ENCODE assay signal across 14 cellular contexts in genomic region chr16:29783094-29783953, GRCh38. TPM values are rescaled to one million over a fixed set of nuclear protein-coding genes. Genes with fewer than 3 reads are reported as not detected.
A peak's percentile ranks its signal among the peaks of the same experiment; 100 is the strongest.
DNase-seq lines count a peak whose midpoint lies in the region; ATAC-seq and TF ChIP-seq lines count a peak whose summit lies in the region.
"Not testable (repeated sequence)": the region's sequence is repeated elsewhere in the genome, so short reads cannot be mapped to it uniquely, and the experiment has no call there.
"Had no signal": no experiment of that assay in that cellular context is flagged by ENCODE, and none has a peak within 500 bp of the region (broad histone marks: within the 10 kb centered on the region; RNA-seq: fewer than 3 reads in every experiment).

No MANE protein-coding gene starts in this region.

- H3K27ac ChIP-seq in CD4-positive, alpha-beta T cell (ENCODE audit: low read depth, low read length); left lung; neuronal stem cell (replicated peaks; ENCODE audit: low read length): not testable (repeated sequence)
- peak overlapping the region in 2 of 3 donors; percentile 5 to 62 for H3K27ac ChIP-seq in thyroid gland

- H4K91ac ChIP-seq in neuronal stem cell (ENCODE audit: low read depth, low read length, poor library complexity): not testable (repeated sequence)

- H3K14ac ChIP-seq in neuronal stem cell (ENCODE audit: low read length): not testable (repeated sequence)

- not testable (repeated sequence) for TF ChIP-seq POLR2A in thyroid gland (IDR thresholded peaks at IDR 0.05)

- H3K9me3 Mint-ChIP-seq in CD4-positive, alpha-beta T cell; activated T-helper 17 cell treated with anti-CD3 and anti-CD28 coated beads, Interleukin-2, amount 50 U/mL, for 72 hours: not testable (repeated sequence)

- not testable (repeated sequence) for H3K36me3 Mint-ChIP-seq in CD4-positive, alpha-beta T cell (ENCODE audit: low read depth); activated T-helper 17 cell treated with anti-CD3 and anti-CD28 coated beads, Interleukin-2, amount 50 U/mL, for 72 hours (ENCODE audit: low read depth)

- TF ChIP-seq CTCF in CD4-positive, alpha-beta T cell (IDR thresholded peaks at IDR 0.05); epithelial cell of esophagus (IDR thresholded peaks at IDR 0.05; ENCODE audit: insufficient read depth, low read depth, low read length, missing control alignments); left lung (IDR thresholded peaks at IDR 0.05); thyroid gland (IDR thresholded peaks at IDR 0.05): not testable (repeated sequence)

- H2BK15ac ChIP-seq in neuronal stem cell (ENCODE audit: low read length): not testable (repeated sequence)

- H3K4me3 ChIP-seq in epithelial cell of esophagus (ENCODE audit: low read length); left lung; neuronal stem cell (ENCODE audit: low read length in 2 of 2); thyroid gland (replicated peaks in 1 of 3): not testable (repeated sequence)

- H3K4me3 Mint-ChIP-seq in CD4-positive, alpha-beta T cell: not testable (repeated sequence)
- peak overlapping the region; percentile 79 for H3K4me3 Mint-ChIP-seq in activated T-helper 17 cell treated with anti-CD3 and anti-CD28 coated beads, Interleukin-2, amount 50 U/mL, for 72 hours

- H3K9me3 ChIP-seq in CD4-positive, alpha-beta T cell (ENCODE audit: control insufficient read depth, low read length); left lung; neuronal stem cell (replicated peaks in 1 of 2; ENCODE audit: control insufficient read depth in 2 of 2, insufficient read depth in 1 of 2, low read depth in 1 of 2, low read length in 2 of 2); thyroid gland: not testable (repeated sequence)

- H3K4me1 ChIP-seq in left lung; neuronal stem cell (ENCODE audit: control insufficient read depth in 2 of 2, insufficient read depth in 1 of 2, low read depth in 1 of 2, low read length in 2 of 2): not testable (repeated sequence)
- peaks cover 15 to 16% of the 10 kb centered on the region in 2 donors for H3K4me1 ChIP-seq in thyroid gland

- H3K4me2 ChIP-seq in neuronal stem cell (ENCODE audit: insufficient read depth, low read length, poor library complexity, severe bottlenecking): not testable (repeated sequence)

- not testable (repeated sequence) for H2BK12ac ChIP-seq in neuronal stem cell (ENCODE audit: low read length)

- not testable (repeated sequence) for H3K36me3 ChIP-seq in left lung; neuronal stem cell (replicated peaks in 1 of 2; ENCODE audit: control insufficient read depth in 2 of 2, insufficient read depth in 2 of 2, low read length in 2 of 2); thyroid gland

- not testable (repeated sequence) for TF ChIP-seq EP300 in Ishikawa (IDR thresholded peaks at IDR 0.05; ENCODE audit: borderline replicate concordance)

- H3K9ac ChIP-seq in neuronal stem cell (ENCODE audit: low read depth, low read length, poor library complexity): not testable (repeated sequence)

- not testable (repeated sequence) for H3K18ac ChIP-seq in neuronal stem cell (ENCODE audit: low read length)

- not testable (repeated sequence) for ATAC-seq in CD4-positive, alpha-beta T cell (ENCODE audit: poor library complexity); activated T-helper 17 cell treated with anti-CD3 and anti-CD28 coated beads, Interleukin-2, amount 50 U/mL, for 72 hours (replicated peaks)
- peak; percentile 28 for ATAC-seq in left lung

- peaks cover 27% of the 10 kb centered on the region for H3K4me1 Mint-ChIP-seq in CD4-positive, alpha-beta T cell (ENCODE audit: low read depth)
- peaks cover 13% of the 10 kb centered on the region for H3K4me1 Mint-ChIP-seq in activated T-helper 17 cell treated with anti-CD3 and anti-CD28 coated beads, Interleukin-2, amount 50 U/mL, for 72 hours

- CTCF ChIA-PET in CD4-positive, alpha-beta T cell (lab: Charles Lee): interaction anchor here (1.2 to 2.9 kb wide), 3 partner anchors 54 to 83 kb away, joined by 3 to 21 read pairs (median 8); no protein-coding TSS in a partner anchor

- no CpG with 5 or more reads among the region's 13 CpGs for WGBS in neuronal stem cell (ENCODE audit: extremely low coverage in 2 of 2, insufficient read length in 2 of 2, insufficient replicate concordance in 1 of 2), 2 donors
- 70 to 72% methylated on average over 13 of the region's 13 CpGs for WGBS in thyroid gland, 2 donors

- H2BK120ac ChIP-seq in neuronal stem cell (ENCODE audit: low read depth, low read length): not testable (repeated sequence)

- not testable (repeated sequence) for H3K79me1 ChIP-seq in neuronal stem cell (ENCODE audit: low read depth, low read length)

- intact Hi-C loops in CD4-positive, alpha-beta T cell (cut with DNase I, micrococcal nuclease); left lung (cut with DNase I); thyroid gland (cut with DNase I): not testable (repeated sequence)

- TF ChIP-seq RAD21 in Ishikawa (IDR thresholded peaks at IDR 0.05; ENCODE audit: low read depth): not testable (repeated sequence)

- H4K8ac ChIP-seq in neuronal stem cell (ENCODE audit: low read depth, low read length): not testable (repeated sequence)

- H3K4ac ChIP-seq in neuronal stem cell (ENCODE audit: low read length): not testable (repeated sequence)

- H3K23ac ChIP-seq in neuronal stem cell (ENCODE audit: low read depth, low read length, poor library complexity): not testable (repeated sequence)

- peak overlapping the region; percentile 3 for H2AFZ ChIP-seq in neuronal stem cell (ENCODE audit: low read length)

- not testable (repeated sequence) for H3K27me3 ChIP-seq in CD4-positive, alpha-beta T cell (ENCODE audit: control insufficient read depth, insufficient read depth, low read length); left lung; thyroid gland
- H3K27me3 ChIP-seq in neuronal stem cell (ENCODE audit: control insufficient read depth in 3 of 3, insufficient read depth in 3 of 3, low read depth in 1 of 3, low read length in 3 of 3): peaks cover 0 to 18% (median 0%) of the 10 kb centered on the region in 3 experiments

- POLR2A ChIA-PET in CD4-positive, alpha-beta T cell (lab: Charles Lee): interaction anchor here (1.2 to 4.1 kb wide), 3 partner anchors 37 to 83 kb away, joined by 4 to 22 read pairs (median 17); partner anchors contain the start of gene C16orf54

- H3K27ac Mint-ChIP-seq in CD4-positive, alpha-beta T cell: peak overlapping the region; percentile 18
- peak overlapping the region; percentile 58 for H3K27ac Mint-ChIP-seq in activated T-helper 17 cell treated with anti-CD3 and anti-CD28 coated beads, Interleukin-2, amount 50 U/mL, for 72 hours

- H2BK5ac ChIP-seq in neuronal stem cell (ENCODE audit: low read length): not testable (repeated sequence)

- H3K27me3 Mint-ChIP-seq in CD4-positive, alpha-beta T cell; activated T-helper 17 cell treated with anti-CD3 and anti-CD28 coated beads, Interleukin-2, amount 50 U/mL, for 72 hours: not testable (repeated sequence)

- DNase-seq in CD4-positive, alpha-beta T cell; left lung; neuronal stem cell (ENCODE audit: low spot score); thyroid gland: not testable (repeated sequence)
- DNase-seq in OCI-M1 (lab: John Stamatoyannopoulos, UW): peak; percentile 64
- DNase-seq in epithelial cell of esophagus (ENCODE audit: low read depth): peak; percentile 71

- not testable (repeated sequence) for H2AK5ac ChIP-seq in neuronal stem cell (ENCODE audit: low read depth, low read length)

TF ChIP-seq in Ishikawa, 13 proteins besides CTCF, POLR2A, EP300 and RAD21:
- peak; percentile 73 for TF ChIP-seq CEBPB (IDR thresholded peaks at IDR 0.05)

RNA-seq across cellular contexts. Expression of gene ZG16, which starts 5.3 kb away (rescaled TPM):
- not detected for total RNA-seq in CD4-positive, alpha-beta T cell
- total RNA-seq in activated T-helper 17 cell treated with anti-CD3 and anti-CD28 coated beads, Interleukin-2, amount 50 U/mL, for 72 hours: not detected
- total RNA-seq in left lung (not detected), thyroid gland (not detected)
- not detected for polyA plus RNA-seq in neuronal stem cell (2013, experiment 1 of 2)
- not detected for polyA plus RNA-seq in neuronal stem cell (2013, experiment 2 of 2)
- total RNA-seq: GM12878, H7, HFFc6, LHCN-M2, SJCRH30 had no signal
- polyA plus RNA-seq: CD14-positive monocyte, GM12878 had no signal

RNA-seq across cellular contexts. Expression of gene KIF22, which starts 7.2 kb away (rescaled TPM):
- total RNA-seq in CD4-positive, alpha-beta T cell: 100 to 1,000 TPM in 1 of 2 experiments, 10 to 100 TPM in 1; 99.0 to 101 TPM
- total RNA-seq in activated T-helper 17 cell treated with anti-CD3 and anti-CD28 coated beads, Interleukin-2, amount 50 U/mL, for 72 hours: 100 to 1,000 TPM; 122 to 139 TPM
- total RNA-seq in left lung (10 to 100 TPM; 24.8 to 32.5 TPM), thyroid gland (10 to 100 TPM; 38.4 to 68.6 (median 57.2) TPM)
- polyA plus RNA-seq in neuronal stem cell (2013, experiment 1 of 2): 110 TPM
- 109 TPM for polyA plus RNA-seq in neuronal stem cell (2013, experiment 2 of 2)

RNA-seq across cellular contexts. Expression of gene MAZ, which starts 23.0 kb away (rescaled TPM):
- 100 to 1,000 TPM; 251 to 253 TPM for total RNA-seq in CD4-positive, alpha-beta T cell
- 100 to 1,000 TPM; 239 to 288 TPM for total RNA-seq in activated T-helper 17 cell treated with anti-CD3 and anti-CD28 coated beads, Interleukin-2, amount 50 U/mL, for 72 hours
- total RNA-seq in left lung (100 to 1,000 TPM; 193 to 205 TPM), thyroid gland (100 to 1,000 TPM in 2 of 4 donors, 10 to 100 TPM in 2; 80.4 to 132 (median 107) TPM)
- 202 TPM for polyA plus RNA-seq in neuronal stem cell (2013, experiment 1 of 2)
- polyA plus RNA-seq in neuronal stem cell (2013, experiment 2 of 2): 199 TPM

RNA-seq across cellular contexts. Expression of gene PRRT2, which starts 28.7 kb away (rescaled TPM):
- total RNA-seq in CD4-positive, alpha-beta T cell: 1 to 10 TPM; 2.2 to 2.3 TPM
- total RNA-seq in activated T-helper 17 cell treated with anti-CD3 and anti-CD28 coated beads, Interleukin-2, amount 50 U/mL, for 72 hours: 1 to 10 TPM; 1.2 to 9.1 TPM
- total RNA-seq in left lung: 1 to 10 TPM in 1 of 2 donors, under 1 TPM in 1; 0.94 to 3.1 TPM
- 75.9 TPM for polyA plus RNA-seq in neuronal stem cell (2013, experiment 1 of 2)
- 71.0 TPM for polyA plus RNA-seq in neuronal stem cell (2013, experiment 2 of 2)
- 1 to 10 TPM in 3 of 4 donors, under 1 TPM in 1; 0.89 to 4.0 (median 2.4) TPM for total RNA-seq in thyroid gland
- polyA plus RNA-seq: CD14-positive monocyte had no signal

RNA-seq across cellular contexts. Expression of gene PAGR1, which starts 32.6 kb away (rescaled TPM):
- total RNA-seq in CD4-positive, alpha-beta T cell: 10 to 100 TPM; 20.3 TPM
- 10 to 100 TPM; 26.8 to 26.9 TPM for total RNA-seq in activated T-helper 17 cell treated with anti-CD3 and anti-CD28 coated beads, Interleukin-2, amount 50 U/mL, for 72 hours
- 10 to 100 TPM; 16.4 to 23.1 TPM for total RNA-seq in left lung
- 63.6 TPM for polyA plus RNA-seq in neuronal stem cell (2013, experiment 1 of 2)
- 61.9 TPM for polyA plus RNA-seq in neuronal stem cell (2013, experiment 2 of 2)
- 10 to 100 TPM; 38.2 to 75.0 (median 55.2) TPM for total RNA-seq in thyroid gland
